Comparison of ENCODE assay signal across 8 cellular contexts in the genomic region with DNA sequence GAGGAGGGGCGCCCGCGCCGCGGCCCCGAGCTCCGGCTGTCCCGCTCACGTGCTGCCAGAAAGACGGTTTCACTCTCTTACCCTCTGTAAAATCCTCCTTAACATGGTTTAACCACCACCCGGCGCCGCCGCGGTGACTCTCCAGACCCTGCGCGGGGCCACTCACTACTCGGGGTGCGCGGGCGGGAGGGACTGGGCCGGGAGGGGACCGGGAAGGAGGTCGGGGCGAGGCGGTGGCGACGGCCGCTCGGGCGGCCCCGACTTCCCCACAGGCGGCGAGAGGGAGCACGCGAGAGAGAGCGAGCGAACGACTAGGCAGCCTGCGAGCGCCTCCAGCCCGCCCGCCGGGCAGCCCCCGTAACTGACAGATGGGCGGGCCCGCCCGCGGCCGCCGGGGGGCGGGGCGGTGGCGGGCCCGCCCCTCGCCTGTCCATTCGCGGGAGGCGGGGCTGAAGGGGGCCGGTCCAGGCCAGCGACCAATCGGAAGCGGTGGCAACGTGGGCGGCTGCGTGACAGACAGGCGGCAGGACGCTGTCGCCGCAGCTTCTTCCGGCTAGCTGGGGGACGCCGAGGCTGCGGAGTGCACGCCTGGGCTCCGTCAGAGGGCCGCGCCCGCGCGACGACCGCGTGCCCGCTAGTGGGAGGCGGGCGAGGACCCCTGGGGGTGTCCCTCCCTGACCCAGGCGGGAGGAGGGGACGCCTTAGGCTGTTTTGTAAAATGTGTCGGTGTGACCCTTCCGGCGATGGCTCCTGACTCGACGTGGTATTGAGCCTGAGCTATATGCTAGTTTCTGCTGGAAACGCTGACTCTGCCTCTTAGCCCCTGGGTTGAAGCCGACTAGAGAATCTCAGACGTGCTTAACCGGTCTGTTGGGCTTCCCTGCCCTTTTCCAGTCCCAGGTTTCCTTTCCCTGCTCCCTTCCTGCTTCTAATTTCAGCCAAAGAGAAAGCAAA. TPM values are rescaled to one million over a fixed set of nuclear protein-coding genes. Genes with fewer than 3 reads are reported as not detected.
A peak's percentile ranks its signal among the peaks of the same experiment; 100 is the strongest.
DNase-seq lines count a peak whose midpoint lies in the region; ATAC-seq and TF ChIP-seq lines count a peak whose summit lies in the region.

A gene (minus strand): TSS at position 334 of the 954 bp plus-strand sequence. CDS start 229 bp downstream, at position 105.

- H3K27ac ChIP-seq in left ventricle myocardium inferior (replicated peaks) = peak within 1 kb of the TSS; percentile 99
- peak within 1 kb of the TSS; percentile 93 to 98 for H3K27ac ChIP-seq in prostate gland
- peak within 1 kb of the TSS; percentile 97 for H3K27ac ChIP-seq in urinary bladder (ENCODE audit: low read depth)

- peak within 1 kb of the TSS; percentile 90 for H3K4me3 ChIP-seq in left ventricle myocardium inferior
- peak within 1 kb of the TSS; percentile 85 for H3K4me3 ChIP-seq in prostate gland
- H3K4me3 ChIP-seq in urinary bladder (ENCODE audit: low read depth, low read length) = peak within 1 kb of the TSS; percentile 92

- in situ Hi-C loops in GM13976 (cut with MboI; ENCODE audit: low sequenced_read_pairs, unreplicated experiment) = no loop called here

- TF ChIP-seq POLR2A in prostate gland (IDR thresholded peaks at IDR 0.05) = peak; percentile 94

- H3K4me1 ChIP-seq in left ventricle myocardium inferior (peaks cover 49% of the 10 kb centered on the region), prostate gland (replicated peaks) (no peaks in the 10 kb centered on the region), urinary bladder (ENCODE audit: insufficient read depth) (no peaks in the 10 kb centered on the region)

- TF ChIP-seq CTCF in GM13976 (IDR thresholded peaks at IDR 0.05; ENCODE audit: borderline replicate concordance, control extremely low read depth, extremely low read depth, insufficient read depth, missing control alignments) = peak; percentile 28
- peak; percentile 43 for TF ChIP-seq CTCF in left ventricle myocardium inferior (IDR thresholded peaks at IDR 0.05; ENCODE audit: borderline replicate concordance)
- TF ChIP-seq CTCF in prostate gland (IDR thresholded peaks at IDR 0.05) = peak in 3 of 4 experiments; percentile 21 to 51 (median 34)

- under 1% methylated on average over 82 of the region's 98 CpGs for WGBS in prostate gland
- under 1% methylated on average over 98 of the region's 98 CpGs for WGBS in urinary bladder

- H3K9me3 ChIP-seq in left ventricle myocardium inferior (replicated peaks) = no peaks in the 10 kb centered on the region
- no peaks in the 10 kb centered on the region for H3K9me3 ChIP-seq in prostate gland

- DNase-seq in GM13976 (ENCODE audit: low spot score) = peak; percentile 99
- DNase-seq in NCI-H146 treated with DMSO at 0.1 percent for 48 hours (lab: John Stamatoyannopoulos, UW; ENCODE audit: unreplicated experiment) = peak; percentile 86
- peak; percentile 92 for DNase-seq in amniotic stem cell (lab: John Stamatoyannopoulos, UW)
- DNase-seq in left ventricle myocardium inferior = peak; percentile 97
- peak; percentile 97 for DNase-seq in prostate gland (ENCODE audit: low spot score)

- H3K36me3 ChIP-seq in left ventricle myocardium inferior = no peaks in the 10 kb centered on the region
- H3K36me3 ChIP-seq in prostate gland = no peaks in the 10 kb centered on the region
- H3K36me3 ChIP-seq in urinary bladder (ENCODE audit: insufficient read depth) = no peaks in the 10 kb centered on the region

- peak; percentile 87 for ATAC-seq in HG02870 (IDR thresholded peaks at IDR 0.05; ENCODE audit: unreplicated experiment)

- intact Hi-C loops in T-helper 1 cell treated with Interleukin-12 subunit alpha and Interleukin-12 subunit beta and Interleukin-4 antibody, amounts not matched to agents 30 ng/mL and 1 ng/mL, for 36 hours (cut with micrococcal nuclease) = loop anchor here (1.0 to 10.0 kb wide), 22 partner anchors 102 to 1716 kb away; a partner anchor contains a TSS
- intact Hi-C loops in left ventricle myocardium inferior (cut with micrococcal nuclease) (no loop called here), prostate gland (cut with DNase I) (loop anchor here (5.0 kb wide), 1 partner anchor 448 kb away; a partner anchor contains a TSS)

- no peaks in the 10 kb centered on the region for H3K27me3 ChIP-seq in left ventricle myocardium inferior (ENCODE audit: low read depth)
- H3K27me3 ChIP-seq in prostate gland (replicated peaks; ENCODE audit: insufficient read depth) = no peaks in the 10 kb centered on the region

RNA-seq across cellular contexts. Expression of the gene that starts here (rescaled TPM):
- 13.7 and 16.2 TPM in 2 replicates for total RNA-seq in T-helper 1 cell treated with Interleukin-12 subunit alpha and Interleukin-12 subunit beta and Interleukin-4 antibody, amounts not matched to agents 30 ng/mL and 1 ng/mL, for 36 hours
- total RNA-seq in left ventricle myocardium inferior (23.9 TPM), prostate gland (10 to 100 TPM; 18.6 to 22.6 TPM), urinary bladder (53.7 TPM)
- polyA plus RNA-seq in urinary bladder = 8.2 TPM

Comparison
In these comparisons a context has a peak if more than half of its experiments do, and no peak if none do; other contexts are left out.
1. Peak in every context shown above with its lines: DNase-seq, ATAC-seq, H3K4me3 ChIP-seq and H3K27ac ChIP-seq.